ENCODE assay signal across 20 cellular contexts in genomic region chr17:63831505-63831904, GRCh38. TPM values are rescaled to one million over a fixed set of nuclear protein-coding genes. Genes with fewer than 3 reads are reported as not detected.
DNase-seq lines count a peak whose midpoint lies in the region; ATAC-seq and TF ChIP-seq lines count a peak whose summit lies in the region.
"Had no signal": no experiment of that assay in that cellular context is flagged by ENCODE, and none has a peak within 500 bp of the region (broad histone marks: within the 10 kb centered on the region; RNA-seq: fewer than 3 reads in every experiment).

No MANE protein-coding gene starts in this region.

- CTCF ChIA-PET in CD4-positive, alpha-beta memory T cell (lab: Charles Lee; ENCODE audit: partially characterized antibody): interaction anchor here (0.6 to 5.3 kb wide), 4 partner anchors 8 to 71 kb away, joined by 3 to 37 read pairs (median 12); partner anchors contain the start of genes CCDC47 and DDX42

- H3K9me3 ChIP-seq in CD4-positive, alpha-beta memory T cell (ENCODE audit: control insufficient read depth in 1 of 2, low read length in 2 of 2): no peaks in the 10 kb centered on the region
- H3K9me3 ChIP-seq: stomach, uterus had no signal

- peaks cover 63% of the 10 kb centered on the region for H3K4me1 ChIP-seq in CD4-positive, alpha-beta memory T cell (ENCODE audit: insufficient read depth, low read length)

- DNase-seq in CD4-positive, alpha-beta memory T cell: no peak
- DNase-seq in activated naive CD8-positive, alpha-beta T cell treated with anti-CD3 and anti-CD28 coated beads, Interleukin-2, amount 10 ng/mL, durations not matched to agents 7 days and 5 days: no peak
- DNase-seq in putamen (ENCODE audit: low spot score) (no peak), NCI-H1092 treated with DMSO at 0.1 percent for 48 hours (lab: John Stamatoyannopoulos, UW) (no peak)
- DNase-seq: activated CD4-positive, alpha-beta T cell treated with anti-CD3 and anti-CD28 coated beads for 4 hours; activated gamma-delta T cell; DMS79 treated with DMSO at 0.1 percent for 48 hours; effector CD4-positive, alpha-beta T cell; hippocampal formation; left cardiac atrium; NCI-H1436; NCI-H2227 treated with DMSO at 0.1 percent for 48 hours; Right ventricle myocardium superior; stomach; uterus had no signal

- no peak for TF ChIP-seq CTCF in 22Rv1 (IDR thresholded peaks at IDR 0.05)

- no peaks in the 10 kb centered on the region for H3K27me3 Mint-ChIP-seq in CD4-positive, alpha-beta memory T cell
- H3K27me3 Mint-ChIP-seq in activated naive CD8-positive, alpha-beta T cell treated with anti-CD3 and anti-CD28 coated beads, Interleukin-2, amount 10 ng/mL, durations not matched to agents 7 days and 5 days: no peaks in the 10 kb centered on the region

- H3K4me1 Mint-ChIP-seq in CD4-positive, alpha-beta memory T cell: peaks cover 44 to 81% (median 65%) of the 10 kb centered on the region in 4 donors
- H3K4me1 Mint-ChIP-seq in activated naive CD8-positive, alpha-beta T cell treated with anti-CD3 and anti-CD28 coated beads, Interleukin-2, amount 10 ng/mL, durations not matched to agents 7 days and 5 days: peaks cover 46% of the 10 kb centered on the region

- H3K27me3 ChIP-seq in CD4-positive, alpha-beta memory T cell (ENCODE audit: insufficient read depth, low read length): no peaks in the 10 kb centered on the region
- H3K27me3 ChIP-seq: stomach, uterus had no signal

- POLR2A ChIA-PET in CD4-positive, alpha-beta memory T cell (lab: Charles Lee; ENCODE audit: partially characterized antibody): interaction anchor here (0.9 to 12.7 kb wide), 7 partner anchors 8 to 315 kb away, joined by 4 to 129 read pairs (median 6); partner anchors contain the start of genes CCDC47, DDX42 and SMARCD2
- POLR2A ChIA-PET in activated naive CD8-positive, alpha-beta T cell treated with anti-CD3 and anti-CD28 coated beads, Interleukin-2, amount 10 ng/mL, durations not matched to agents 7 days and 5 days (lab: Charles Lee): interaction anchor here (0.5 to 7.4 kb wide), 4 partner anchors 9 to 135 kb away, joined by 4 to 83 read pairs (median 14); partner anchors contain the start of gene SMARCD2

- H3K27ac Mint-ChIP-seq in CD4-positive, alpha-beta memory T cell: peak overlapping the region; percentile 55 to 90 (median 70)
- H3K27ac Mint-ChIP-seq in activated naive CD8-positive, alpha-beta T cell treated with anti-CD3 and anti-CD28 coated beads, Interleukin-2, amount 10 ng/mL, durations not matched to agents 7 days and 5 days: peak overlapping the region; percentile 83

- no peak overlapping the region for H3K4me3 ChIP-seq in CD4-positive, alpha-beta memory T cell (ENCODE audit: low read length in 2 of 2)
- H3K4me3 ChIP-seq: stomach, uterus had no signal

- H3K4me3 Mint-ChIP-seq in CD4-positive, alpha-beta memory T cell: peak overlapping the region; percentile 17 to 71 (median 42)
- peak overlapping the region; percentile 48 for H3K4me3 Mint-ChIP-seq in activated naive CD8-positive, alpha-beta T cell treated with anti-CD3 and anti-CD28 coated beads, Interleukin-2, amount 10 ng/mL, durations not matched to agents 7 days and 5 days

- H3K36me3 Mint-ChIP-seq in CD4-positive, alpha-beta memory T cell: peaks cover 47 to 91% of the 10 kb centered on the region in 2 donors
- peaks cover 45% of the 10 kb centered on the region for H3K36me3 Mint-ChIP-seq in activated naive CD8-positive, alpha-beta T cell treated with anti-CD3 and anti-CD28 coated beads, Interleukin-2, amount 10 ng/mL, durations not matched to agents 7 days and 5 days

- H3K36me3 ChIP-seq in CD4-positive, alpha-beta memory T cell (ENCODE audit: insufficient read depth, low read length): peaks cover 73% of the 10 kb centered on the region
- H3K36me3 ChIP-seq: uterus had no signal

- H3K9me3 Mint-ChIP-seq in CD4-positive, alpha-beta memory T cell: peaks cover 0 to 3% (median 0%) of the 10 kb centered on the region in 8 donors
- no peaks in the 10 kb centered on the region for H3K9me3 Mint-ChIP-seq in activated naive CD8-positive, alpha-beta T cell treated with anti-CD3 and anti-CD28 coated beads, Interleukin-2, amount 10 ng/mL, durations not matched to agents 7 days and 5 days

- peak overlapping the region; percentile 58 for H3K27ac ChIP-seq in 22Rv1
- peak overlapping the region; percentile 4 for H3K27ac ChIP-seq in CD4-positive, alpha-beta memory T cell (ENCODE audit: low read depth, low read length)
- H3K27ac ChIP-seq: uterus had no signal

- ATAC-seq in activated naive CD8-positive, alpha-beta T cell treated with anti-CD3 and anti-CD28 coated beads, Interleukin-2, amount 10 ng/mL, durations not matched to agents 7 days and 5 days (ENCODE audit: low read depth): no peak
- no peak for ATAC-seq in GM21360 (IDR thresholded peaks at IDR 0.05; ENCODE audit: unreplicated experiment)
- ATAC-seq: left cardiac atrium had no signal

- intact Hi-C loops in CD4-positive, alpha-beta memory T cell (cut with micrococcal nuclease): no loop called here

RNA-seq across cellular contexts. Expression of gene FTSJ3, which starts 4.0 kb away (rescaled TPM):
- 10 to 100 TPM; 62.1 to 62.2 TPM for total RNA-seq in CD4-positive, alpha-beta memory T cell
- 10 to 100 TPM; 12.3 to 40.8 TPM for polyA plus RNA-seq in CD4-positive, alpha-beta memory T cell
- total RNA-seq in activated naive CD8-positive, alpha-beta T cell treated with anti-CD3 and anti-CD28 coated beads, Interleukin-2, amount 10 ng/mL, durations not matched to agents 7 days and 5 days: 10 to 100 TPM; 56.7 to 58.6 TPM

RNA-seq across cellular contexts. Expression of gene PSMC5, which starts 4.3 kb away (rescaled TPM):
- 100 to 1,000 TPM; 121 TPM for total RNA-seq in CD4-positive, alpha-beta memory T cell
- polyA plus RNA-seq in CD4-positive, alpha-beta memory T cell: 100 to 1,000 TPM; 188 to 227 TPM
- 100 to 1,000 TPM; 132 to 135 TPM for total RNA-seq in activated naive CD8-positive, alpha-beta T cell treated with anti-CD3 and anti-CD28 coated beads, Interleukin-2, amount 10 ng/mL, durations not matched to agents 7 days and 5 days

RNA-seq across cellular contexts. Expression of gene SMARCD2, which starts 11.0 kb away (rescaled TPM):
- 100 to 1,000 TPM; 113 to 114 TPM for total RNA-seq in CD4-positive, alpha-beta memory T cell
- polyA plus RNA-seq in CD4-positive, alpha-beta memory T cell: 100 to 1,000 TPM in 1 of 2 donors, 10 to 100 TPM in 1; 80.4 to 125 TPM
- 100 to 1,000 TPM; 129 to 138 TPM for total RNA-seq in activated naive CD8-positive, alpha-beta T cell treated with anti-CD3 and anti-CD28 coated beads, Interleukin-2, amount 10 ng/mL, durations not matched to agents 7 days and 5 days

RNA-seq across cellular contexts. Expression of gene CSH2, which starts 42.0 kb away (rescaled TPM):
- total RNA-seq in CD4-positive, alpha-beta memory T cell: not detected
- polyA plus RNA-seq in CD4-positive, alpha-beta memory T cell: not detected
- total RNA-seq in activated naive CD8-positive, alpha-beta T cell treated with anti-CD3 and anti-CD28 coated beads, Interleukin-2, amount 10 ng/mL, durations not matched to agents 7 days and 5 days: not detected
- total RNA-seq: bronchial epithelial cell, left cardiac atrium, LHCN-M2, mucosa of gallbladder, Right ventricle myocardium superior, stomach, uterus had no signal
- polyA plus RNA-seq: stomach had no signal

RNA-seq across cellular contexts. Expression of gene GH2, which starts 50.2 kb away (rescaled TPM):
- not detected for total RNA-seq in CD4-positive, alpha-beta memory T cell
- not detected for polyA plus RNA-seq in CD4-positive, alpha-beta memory T cell
- total RNA-seq in activated naive CD8-positive, alpha-beta T cell treated with anti-CD3 and anti-CD28 coated beads, Interleukin-2, amount 10 ng/mL, durations not matched to agents 7 days and 5 days: not detected
- total RNA-seq: bronchial epithelial cell, left cardiac atrium, LHCN-M2, mucosa of gallbladder, Right ventricle myocardium superior, stomach, uterus had no signal
- polyA plus RNA-seq: stomach had no signal
